28 cellular contexts compared by ENCODE assay signal in genomic region chr10:37384923-37385322, GRCh38.
"Had no signal": no experiment of that assay in that cellular context is flagged by ENCODE, and none has a peak within 500 bp of the region (broad histone marks: within the 10 kb centered on the region; RNA-seq: fewer than 3 reads in every experiment).

No MANE protein-coding gene starts in this region.

- ATAC-seq: natural killer cell; psoas muscle; right cardiac atrium; right lobe of liver; stimulated activated memory B cell treated with anti-CD40 and anti-IgM and Interleukin-4, amounts not matched to agents 10 μg/mL and 1 μg/mL and 100 μg/mL, for 72 hours; stimulated activated naive CD8-positive, alpha-beta T cell treated with anti-CD3 and anti-CD28 coated beads, Interleukin-15, amount 100 ng/mL, for 72 hours; stimulated activated naive CD8-positive, alpha-beta T cell treated with anti-CD3 and anti-CD28 coated beads, Interleukin-15, Interleukin-2, amounts not matched to agents 100 U/mL and 50 U/mL, for 24 hours; upper lobe of right lung had no signal

- H3K4me1 ChIP-seq: neural progenitor cell, parathyroid adenoma, psoas muscle, right lobe of liver, spleen, suprapubic skin, testis, tibial artery, transverse colon, upper lobe of right lung, uterus had no signal

- H3K27ac ChIP-seq: neural progenitor cell, ovary, parathyroid adenoma, psoas muscle, right lobe of liver, skin epidermis, spleen, suprapubic skin, testis, tibial artery, transverse colon, upper lobe of right lung, uterus had no signal

- H3K9me3 ChIP-seq: ovary, psoas muscle, right lobe of liver, testis, tibial artery, transverse colon, upper lobe of right lung had no signal

- DNase-seq: natural killer cell; occipital lobe; ovary; posterior cingulate gyrus; psoas muscle; right cardiac atrium; right lobe of liver; spleen; stimulated activated CD4-positive, alpha-beta T cell treated with anti-CD3 and anti-CD28 coated beads, Interleukin-12 subunit alpha, Interleukin-12 subunit beta, amount 100 ng/mL, for 4 hours; stimulated activated CD4-positive, alpha-beta T cell treated with anti-CD3 and anti-CD28 coated beads, Interleukin-1b, Interleukin-23, amount 100 ng/mL, for 48 hours; stimulated activated CD4-positive, alpha-beta T cell treated with anti-CD3 and anti-CD28 coated beads, Interleukin-4, amount 100 ng/mL, for 1 hour; stimulated activated CD4-positive, alpha-beta T cell treated with anti-CD3 and anti-CD28 coated beads, Interleukin-4, amount 100 ng/mL, for 4 hours; stimulated activated CD8-positive, alpha-beta memory T cell treated with anti-CD3 and anti-CD28 coated beads, Interleukin-4, amount 100 ng/mL, for 48 hours; stimulated activated naive CD4-positive, alpha-beta T cell; stimulated activated naive CD8-positive, alpha-beta T cell treated with anti-CD3 and anti-CD28 coated beads, Interleukin-15, amount 100 ng/mL, for 72 hours; stimulated activated naive CD8-positive, alpha-beta T cell treated with anti-CD3 and anti-CD28 coated beads, Interleukin-15, Interleukin-2, amounts not matched to agents 100 U/mL and 50 U/mL, for 24 hours; substantia nigra; testis; tibial artery; transverse colon; upper lobe of right lung; uterus had no signal

- H3K4me2 ChIP-seq: neural progenitor cell, smooth muscle cell had no signal

- H3K9ac ChIP-seq: neural progenitor cell, parathyroid adenoma had no signal

- H3K27me3 ChIP-seq: neural progenitor cell, ovary, right lobe of liver, spleen, suprapubic skin, testis, tibial artery, transverse colon, upper lobe of right lung, uterus had no signal

- H3K36me3 ChIP-seq: neural progenitor cell, ovary, spleen, suprapubic skin, tibial artery, transverse colon, upper lobe of right lung, uterus had no signal

- H3K4me3 ChIP-seq: neural progenitor cell, ovary, psoas muscle, right lobe of liver, skin epidermis, smooth muscle cell, spleen, suprapubic skin, testis, tibial artery, transverse colon, upper lobe of right lung, uterus had no signal
